Comparison of ENCODE assay signal across 20 cellular contexts in the genomic region with DNA sequence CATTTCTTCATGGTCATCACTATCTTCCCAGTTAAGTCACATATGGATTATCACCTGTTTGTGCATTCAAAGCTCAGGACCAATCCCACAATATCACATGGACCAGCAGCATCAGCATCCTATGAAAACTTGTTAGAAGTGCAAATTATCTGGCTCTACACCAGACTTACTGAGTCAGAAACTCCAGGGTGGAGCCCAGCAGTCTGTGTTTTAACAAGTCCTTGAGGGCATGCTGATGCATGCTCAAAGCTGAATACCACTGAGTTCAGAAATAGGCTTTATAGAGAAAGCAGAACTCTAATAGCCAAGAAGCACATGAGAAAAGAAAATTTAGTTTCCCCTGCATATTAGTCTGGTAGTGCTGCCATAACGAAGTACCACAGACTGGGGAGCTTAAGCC.
"Had no signal": no experiment of that assay in that cellular context is flagged by ENCODE, and none has a peak within 500 bp of the region (broad histone marks: within the 10 kb centered on the region; RNA-seq: fewer than 3 reads in every experiment).

No MANE protein-coding gene starts in this region.

- DNase-seq: activated CD4-positive, alpha-beta T cell treated with anti-CD3 and anti-CD28 coated beads for 4 hours; activated CD4-positive, alpha-beta T cell treated with anti-CD3 and anti-CD28 coated beads, Interleukin-2, amount 50 U/mL, for 48 hours; activated CD4-positive, CD25-positive, alpha-beta regulatory T cell; activated CD8-positive, alpha-beta memory T cell treated with anti-CD3 and anti-CD28 coated beads, Interleukin-2, amount 50 U/mL, for 48 hours; activated naive CD4-positive, alpha-beta T cell; activated T-cell treated with anti-CD3 and anti-CD28 coated beads, Interleukin-2, amount 50 U/mL, for 4 hours; erythroblast; gastrocnemius medialis; hippocampal formation; left ventricle myocardium inferior; midbrain; retina; stimulated activated CD4-positive, alpha-beta T cell treated with anti-CD3 and anti-CD28 coated beads, Interleukin-2, amount 100 ng/mL, for 48 hours; stimulated activated CD8-positive, alpha-beta memory T cell treated with anti-CD3 and anti-CD28 coated beads, Interleukin-4, amount 100 ng/mL, for 48 hours; stimulated activated naive B cell treated with anti-CD40 and anti-IgM and Interleukin-4, amounts not matched to agents 10 μg/mL and 1 μg/mL and 100 μg/mL, for 72 hours; T-helper 1 cell; testis; trophoblast cell had no signal

- H3K27ac ChIP-seq: adrenal gland, gastrocnemius medialis, left ventricle myocardium inferior, testis had no signal

- ATAC-seq: activated T-cell treated with anti-CD3 and anti-CD28 coated beads, Interleukin-2, amount 50 U/mL, for 4 hours; gastrocnemius medialis; natural killer cell treated with Interleukin-12 subunit alpha and Interleukin-12 subunit beta and Interleukin-15 and Interleukin-18, amount 100 ng/mL, for 72 hours; stimulated activated naive B cell treated with anti-CD40 and anti-IgM and Interleukin-4, amounts not matched to agents 10 μg/mL and 1 μg/mL and 100 μg/mL, for 72 hours had no signal
